7 cellular contexts compared by ENCODE assay signal in genomic region chr4:26372525-26373172, GRCh38. TPM values are rescaled to one million over a fixed set of nuclear protein-coding genes. Genes with fewer than 3 reads are reported as not detected.
DNase-seq lines count a peak whose midpoint lies in the region; ATAC-seq, FAIRE-seq and TF ChIP-seq lines count a peak whose summit lies in the region.

No MANE protein-coding gene starts in this region.

- peaks cover 30% of the 10 kb centered on the region for H3K4me1 ChIP-seq in KMS-11 (ENCODE audit: low read depth, poor library complexity, severe bottlenecking)
- peaks cover 0 to 6% of the 10 kb centered on the region in 2 experiments; a peak in 2 of 5 replicates for H3K4me1 ChIP-seq in K562 (replicated peaks in 1 of 2; ENCODE audit: control insufficient read depth in 2 of 2, insufficient read depth in 2 of 2, low read length in 2 of 2)

- no peaks in the 10 kb centered on the region for H3K9me1 ChIP-seq in K562 (ENCODE audit: control insufficient read depth, insufficient read depth, low read length)

- no peaks in the 10 kb centered on the region for H3K9me3 ChIP-seq in SK-N-MC (ENCODE audit: low read depth, low read length)
- H3K9me3 ChIP-seq in K562 (replicated peaks; ENCODE audit: control insufficient read depth, insufficient read depth, low read depth, low read length): no peaks in the 10 kb centered on the region

- BruUV-seq in K562 (replicated peaks; lab: Mats Ljungman, UMichigan): no TSS peak

- no peak for TF ChIP-seq EP300 in K562 (IDR thresholded peaks at IDR 0.05; ENCODE audit: low read length)

- TF ChIP-seq CTCF in KMS-11 (conservative IDR thresholded peaks at IDR 0.05; ENCODE audit: low read depth, low read length): no peak
- TF ChIP-seq CTCF in K562 (IDR thresholded peaks at IDR 0.05 in 2 of 3, conservative IDR thresholded peaks at IDR 0.05 in 1 of 3; ENCODE audit: insufficient read depth in 2 of 3, low read depth in 1 of 3, low read length in 3 of 3): no peak

- no peak for TF ChIP-seq RAD21 in K562 (CRISPR knock-in tag; conservative IDR thresholded peaks at IDR 0.05 in 1 of 2, IDR thresholded peaks at IDR 0.05 in 1 of 2)

- ATAC-seq in GM21737 (IDR thresholded peaks at IDR 0.05; ENCODE audit: unreplicated experiment): peak; percentile 83
- ATAC-seq in K562: peak; percentile 81

- H3K4me2 ChIP-seq in KMS-11 (peak overlapping the region; percentile 19; the same call in 1 of the 2 replicates), K562 (ENCODE audit: insufficient read depth, low read length) (no peak overlapping the region)

- H3K36me3 ChIP-seq in KMS-11 (ENCODE audit: insufficient read depth): no peaks in the 10 kb centered on the region
- H3K36me3 ChIP-seq in SK-N-MC (ENCODE audit: insufficient read depth, low read length): no peaks in the 10 kb centered on the region
- 0 out of 3 replicates have a peak, but pooled peaks cover 3% of the 10 kb centered on the region for H3K36me3 ChIP-seq in K562 (ENCODE audit: control insufficient read depth, insufficient read depth, low read length)

- H2AFZ ChIP-seq in KMS-11 (ENCODE audit: low read depth) (no peak overlapping the region), K562 (ENCODE audit: low read depth, low read length) (no peak overlapping the region)

- DNase-seq in GM12891 (ENCODE audit: insufficient read length, low spot score) (no peak), SK-N-MC (ENCODE audit: low read depth, low spot score) (peak; percentile 79), K562 (ENCODE audit: extremely low read depth in 1 of 4, low spot score in 3 of 4) (peak in 2 of 4 experiments; percentile 23 to 72), midbrain (lab: John Stamatoyannopoulos, UW) (peak; percentile 40), dedifferentiated amniotic fluid mesenchymal stem cell (ENCODE audit: extremely low spot score) (no peak)

- no peak for TF ChIP-seq POLR2A in GM12891 (IDR thresholded peaks at IDR 0.05; ENCODE audit: low read depth, low read length)
- TF ChIP-seq POLR2A in K562 (conservative IDR thresholded peaks at IDR 0.05): no peak

- intact Hi-C loops in K562 (cut with micrococcal nuclease): no loop called here

- CTCF ChIA-PET in K562 (lab: Yijun Ruan, JAX; ENCODE audit: low intra/inter-chr PET ratio): no interaction called here

- peak; percentile 97 for FAIRE-seq in GM12891 (lab: Jason Lieb, UNC)
- peak; percentile 74 for FAIRE-seq in K562 (lab: Jason Lieb, UNC)

- H3K4me3 ChIP-seq in KMS-11 (IDR thresholded peaks at IDR 0.05; ENCODE audit: insufficient read depth, low read depth, low read length): no peak overlapping the region
- peak overlapping the region; percentile 43 for H3K4me3 ChIP-seq in SK-N-MC
- no peak overlapping the region for H3K4me3 ChIP-seq in K562

- peaks cover 5% of the 10 kb centered on the region for H3K79me2 ChIP-seq in KMS-11 (ENCODE audit: insufficient read depth, low read depth)
- H3K79me2 ChIP-seq in K562 (ENCODE audit: control insufficient read depth, insufficient read depth, low read length): peaks cover 31% of the 10 kb centered on the region; the same call in 2 of the 3 replicates

- H3K27me3 ChIP-seq in KMS-11 (ENCODE audit: insufficient read depth, low read depth) (no peaks in the 10 kb centered on the region), K562 (ENCODE audit: control insufficient read depth in 2 of 2, insufficient read depth in 2 of 2, low read length in 2 of 2) (no peaks in the 10 kb centered on the region)

- no peak overlapping the region for H3K27ac ChIP-seq in KMS-11
- peak overlapping the region; percentile 73 for H3K27ac ChIP-seq in SK-N-MC
- no peak overlapping the region for H3K27ac ChIP-seq in K562 (ENCODE audit: extremely low read depth, low read depth, low read length)

- in situ Hi-C loops in K562 (cut with MboI): no loop called here

- H4K20me1 ChIP-seq in KMS-11 (ENCODE audit: insufficient read depth) (0 out of 2 replicates have a peak, but pooled peaks cover 5% of the 10 kb centered on the region), K562 (replicated peaks; ENCODE audit: control insufficient read depth, insufficient read depth, low read length) (peaks cover 4% of the 10 kb centered on the region; the same call in 1 of the 2 replicates)

- POLR2A ChIA-PET in K562 (lab: Yijun Ruan, JAX): interaction anchor here (0.6 to 0.9 kb wide), 2 partner anchors 24 to 209 kb away, joined by 3 to 4 read pairs; no protein-coding TSS in a partner anchor

- H3K9ac ChIP-seq in KMS-11: no peak overlapping the region
- no peak overlapping the region for H3K9ac ChIP-seq in SK-N-MC (ENCODE audit: insufficient read length)
- no peak overlapping the region; a peak in 1 of 4 replicates for H3K9ac ChIP-seq in K562 (ENCODE audit: insufficient read depth in 1 of 2, low read depth in 2 of 2, low read length in 2 of 2)

- 9% methylated on average over 5 of the region's 5 CpGs for WGBS in K562 (ENCODE audit: insufficient coverage, low coverage, missing lambda C conversion rate)

TF ChIP-seq in GM12891, 5 proteins besides CTCF, POLR2A, EP300 and RAD21:
- TF ChIP-seq SPI1 (IDR thresholded peaks at IDR 0.05; ENCODE audit: low read depth, low read length) (peak; percentile 56), TAF1 (IDR thresholded peaks at IDR 0.05; ENCODE audit: low read depth, low read length) (no peak)

TF ChIP-seq in K562, 482 proteins besides CTCF, POLR2A, EP300 and RAD21 (continues in another document):
- TF ChIP-seq POLR2B (IDR thresholded peaks at IDR 0.05; ENCODE audit: low read depth, partially characterized antibody) (no peak), MAFK (IDR thresholded peaks at IDR 0.05; ENCODE audit: low read length) (no peak), CEBPB (tag; IDR thresholded peaks at IDR 0.05) (0 out of 2 replicates have a peak, but pooled peaks have one; percentile 12), HMBOX1 (IDR thresholded peaks at IDR 0.05) (peak; percentile 60), NFIX (CRISPR knock-in tag; IDR thresholded peaks at IDR 0.05; ENCODE audit: low read depth) (0 out of 2 replicates have a peak, but pooled peaks have one; percentile 3), ZNF146 (CRISPR knock-in tag; IDR thresholded peaks at IDR 0.05; ENCODE audit: unreplicated experiment) (no peak), BRCA1 (IDR thresholded peaks at IDR 0.05) (no peak), BRCA1 (CRISPR knock-in tag; IDR thresholded peaks at IDR 0.05) (no peak), CEBPG (CRISPR knock-in tag; IDR thresholded peaks at IDR 0.05) (no peak), CEBPG (tag; conservative IDR thresholded peaks at IDR 0.05 in 1 of 2, IDR thresholded peaks at IDR 0.05 in 1 of 2) (0 out of 4 replicates have a peak, but pooled peaks of 1 of the 2 experiments have one; percentile 10), CHCHD3 (CRISPR knock-in tag; IDR thresholded peaks at IDR 0.05) (no peak), RBM39 (optimal IDR thresholded peaks at IDR 0.05; ENCODE audit: low read depth, low read length) (no peak), XRCC3 (IDR thresholded peaks at IDR 0.05) (no peak), CXXC5 (CRISPR knock-in tag; IDR thresholded peaks at IDR 0.05) (peak; percentile 21; the same call in 1 of the 2 replicates), HNRNPH1 (optimal IDR thresholded peaks at IDR 0.05; ENCODE audit: low read depth, low read length) (no peak), PKNOX1 (IDR thresholded peaks at IDR 0.05) (peak; percentile 29; the same call in 1 of the 2 replicates)

RNA-seq across cellular contexts. Expression of gene RBPJ, which starts 51.8 kb away (rescaled TPM):
- 30.5 TPM for polyA plus RNA-seq in GM12891 (2012; ENCODE audit: low read depth, missing spikeins)
- total RNA-seq in K562 (2011; cell fraction: chromatin; rRNA removed; ENCODE audit: low replicate concordance): 42.6 and 112 TPM in 2 replicates
- total RNA-seq in K562 (2011; cell fraction: nucleolus; rRNA removed): 20.7 and 32.6 TPM in 2 replicates
- total RNA-seq in K562 (2011; cell fraction: nucleoplasm; rRNA removed): 51.7 and 79.9 TPM in 2 replicates
- total RNA-seq in K562 (2014; rRNA removed) (17.2 and 18.7 TPM in 2 replicates), K562 (2014; rRNA removed; fragmentation: Illumina TruSeq; extraction: Trizol) (33.8 and 42.0 TPM in 2 replicates), K562 (2015; rRNA removed; fragmentation: Illumina TruSeq; extraction: Trizol) (31.0 and 31.1 TPM in 2 replicates), K562 (2021) (39.2 and 41.1 TPM in 2 replicates)
- polyA plus RNA-seq in K562 (2011; rRNA removed) (45.3 and 49.4 TPM in 2 replicates), K562 (2014; fragmentation: Illumina TruSeq; extraction: Trizol) (39.4 and 41.5 TPM in 2 replicates), K562 (2014; fragmentation: Nextera tagmentation; extraction: Ambion mirVana) (10 to 100 TPM; 23.1 to 42.0 TPM), K562 (2014; rRNA removed) (25.1 and 30.4 TPM in 2 replicates)
- polyA plus RNA-seq in K562 (2011; cell fraction: cytosol; rRNA removed): 19.7 and 26.7 TPM in 2 replicates
- 56.4 and 81.3 TPM in 2 replicates for polyA plus RNA-seq in K562 (2011; cell fraction: nucleus; rRNA removed)
- polyA plus RNA-seq in K562 (2012): 17.7 and 24.6 TPM in 2 replicates
- 65.0 and 78.4 TPM in 2 replicates for polyA minus RNA-seq in K562 (2011; rRNA and poly(A)+ RNA removed)
- polyA minus RNA-seq in K562 (2011; cell fraction: cytosol; rRNA and poly(A)+ RNA removed): 20.5 and 23.4 TPM in 2 replicates
- 33.7 and 71.9 TPM in 2 replicates for polyA minus RNA-seq in K562 (2011; cell fraction: nucleus; rRNA and poly(A)+ RNA removed)

Comparison
In these comparisons a context has a peak if more than half of its experiments do, and no peak if none do; other contexts are left out.
1. DNase-seq: peak in SK-N-MC (single experiment) and midbrain (single experiment); none in GM12891 (single experiment) and dedifferentiated amniotic fluid mesenchymal stem cell (single experiment).